8 cellular contexts compared by ENCODE assay signal in genomic region chr19:1104452-1105216, GRCh38. TPM values are rescaled to one million over a fixed set of nuclear protein-coding genes. Genes with fewer than 3 reads are reported as not detected.
DNase-seq lines count a peak whose midpoint lies in the region; ATAC-seq and TF ChIP-seq lines count a peak whose summit lies in the region.

No MANE protein-coding gene starts in this region.

- no peaks in the 10 kb centered on the region for H3K27me3 ChIP-seq in right atrium auricular region

- peaks cover 31% of the 10 kb centered on the region for H3K36me3 ChIP-seq in right atrium auricular region

- H3K27ac ChIP-seq in right atrium auricular region = peak overlapping the region; percentile 98 to 99

- peak; percentile 33 for ATAC-seq in GM21423 (IDR thresholded peaks at IDR 0.05; ENCODE audit: unreplicated experiment)
- no peak for ATAC-seq in GM18870 (IDR thresholded peaks at IDR 0.05; ENCODE audit: unreplicated experiment)

- in situ Hi-C loops in Caki2 (cut with HindIII; ENCODE audit: low pct_unique_long_range_greater_than_20kb, low sequenced_read_pairs) = no loop called here

- DNase-seq in Caki2 (ENCODE audit: low read depth) (peak; percentile 63), KG1 (lab: John Stamatoyannopoulos, UW) (peak; percentile 30), T follicular helper cell (ENCODE audit: low read depth) (peak; percentile 67), anterior cingulate cortex (lab: John Stamatoyannopoulos, UW) (peak in 56 of 58 donors; percentile 12 to 79 (median 64)), right atrium auricular region (ENCODE audit: low spot score) (no peak), posterior cingulate gyrus (peak; percentile 55 to 96 (median 72))

- no peak for TF ChIP-seq CTCF in right atrium auricular region (IDR thresholded peaks at IDR 0.05)

- peak overlapping the region; percentile 57 to 75 for H3K4me3 ChIP-seq in right atrium auricular region

- peaks cover 0 to 61% of the 10 kb centered on the region in 2 donors for H3K4me1 ChIP-seq in right atrium auricular region

- intact Hi-C loops in posterior cingulate gyrus (cut with DNase I) = loop anchor here (5.0 kb wide), 1 partner anchor 68 kb away; the partner anchor contains the start of gene SBNO2

- no peaks in the 10 kb centered on the region for H3K9me3 ChIP-seq in right atrium auricular region

RNA-seq across cellular contexts. Expression of gene GPX4, which starts 0.8 kb away (rescaled TPM):
- total RNA-seq in Caki2 (2014; rRNA removed; shearing (Covaris generic); ENCODE audit: low replicate concordance) = 693 and 719 TPM in 2 replicates
- total RNA-seq in right atrium auricular region = 100 to 1,000 TPM; 404 to 529 TPM

RNA-seq across cellular contexts. Expression of gene POLR2E, which starts 9.5 kb away (rescaled TPM):
- total RNA-seq in Caki2 (2014; rRNA removed; shearing (Covaris generic); ENCODE audit: low replicate concordance) = 119 and 180 TPM in 2 replicates
- 100 to 1,000 TPM; 149 to 252 TPM for total RNA-seq in right atrium auricular region

RNA-seq across cellular contexts. Expression of gene ARHGAP45, which starts 37.7 kb away (rescaled TPM):
- total RNA-seq in Caki2 (2014; rRNA removed; shearing (Covaris generic); ENCODE audit: low replicate concordance) = 17.3 and 36.7 TPM in 2 replicates
- total RNA-seq in right atrium auricular region = 10 to 100 TPM in 1 of 2 donors, 1 to 10 TPM in 1; 5.2 to 12.8 TPM
